ENCODE assay signal across 8 cellular contexts in genomic region chr14:33950320-33951182, GRCh38. TPM values are rescaled to one million over a fixed set of nuclear protein-coding genes. Genes with fewer than 3 reads are reported as not detected.
DNase-seq lines count a peak whose midpoint lies in the region; ATAC-seq, FAIRE-seq and TF ChIP-seq lines count a peak whose summit lies in the region.

EGLN3 (minus strand) TSS chr14:33951074; CDS start chr14:33950752, 322 bp downstream.

- H3K79me2 ChIP-seq in H1 (ENCODE audit: control insufficient read depth in 1 of 2, insufficient read depth in 2 of 2, low read length in 2 of 2), result peaks cover 13 to 45% of the 10 kb centered on the region in 2 experiments; a peak in 3 of 4 replicates

- peak within 1 kb of the TSS; percentile 88 for H3K56ac ChIP-seq in H1 (replicated peaks; ENCODE audit: insufficient read length, low read depth, low read length)

- peak within 1 kb of the TSS; percentile 33 for H4K5ac ChIP-seq in H1 (ENCODE audit: insufficient read length, low read depth, low read length)

- peak within 1 kb of the TSS; percentile 88 for H2BK5ac ChIP-seq in H1 (ENCODE audit: low read depth, low read length)

- H3K27ac Mint-ChIP-seq in activated CD8-positive, alpha-beta T cell treated with anti-CD3 and anti-CD28 coated beads for 36 hours, result no peak within 1 kb of the TSS
- H3K27ac Mint-ChIP-seq in memory B cell, result no peak within 1 kb of the TSS

- H3K23ac ChIP-seq in H1 (ENCODE audit: insufficient read length), result no peak within 1 kb of the TSS

- no peaks in the 10 kb centered on the region for H3K9me3 ChIP-seq in H1 (ENCODE audit: insufficient read depth in 2 of 2, low read depth in 1 of 2, low read length in 1 of 2)

- no peak for TF ChIP-seq CTCF in AG04449 (IDR thresholded peaks at IDR 0.05; ENCODE audit: insufficient read depth, low read length, missing control alignments)
- no peak for TF ChIP-seq CTCF in activated CD8-positive, alpha-beta T cell treated with anti-CD3 and anti-CD28 coated beads for 36 hours (IDR thresholded peaks at IDR 0.05)
- TF ChIP-seq CTCF in H1 (IDR thresholded peaks at IDR 0.05; ENCODE audit: control extremely low read depth in 1 of 3, insufficient read depth in 1 of 3, low read depth in 1 of 3, low read length in 3 of 3), result no peak

- peaks cover 2 to 14% (median 8%) of the 10 kb centered on the region in 4 experiments; a peak in 6 of 7 replicates for H3K4me1 ChIP-seq in H1 (replicated peaks in 1 of 4; ENCODE audit: control insufficient read depth in 3 of 4, insufficient read depth in 4 of 4, low read length in 3 of 4)

- peaks cover 12% of the 10 kb centered on the region for H3K4me1 Mint-ChIP-seq in activated CD8-positive, alpha-beta T cell treated with anti-CD3 and anti-CD28 coated beads for 36 hours (ENCODE audit: low read depth)
- H3K4me1 Mint-ChIP-seq in memory B cell, result peaks cover 8% of the 10 kb centered on the region

- TF ChIP-seq EP300 in H1 (IDR thresholded peaks at IDR 0.05; ENCODE audit: borderline replicate concordance in 1 of 2, low read depth in 2 of 2, low read length in 2 of 2), result no peak

- H4K8ac ChIP-seq in H1 (ENCODE audit: extremely low read depth, insufficient read depth, low read length), result peak within 1 kb of the TSS; percentile 93

- POLR2A ChIA-PET in AG04449 (lab: Yijun Ruan, JAX), result no interaction called here
- POLR2A ChIA-PET in activated CD8-positive, alpha-beta T cell treated with anti-CD3 and anti-CD28 coated beads for 36 hours (lab: Charles Lee), result interaction anchor here (0.8 kb wide), 1 partner anchor 63 kb away, joined by 3 read pairs; no protein-coding TSS in a partner anchor
- POLR2A ChIA-PET in H1 (lab: Charles Lee; ENCODE audit: partially characterized antibody), result interaction anchor here (0.6 to 4.8 kb wide), 20 partner anchors 9 to 743 kb away, joined by 3 to 54 read pairs (median 4); no protein-coding TSS in a partner anchor

- H2AFZ ChIP-seq in H1 (ENCODE audit: low read length), result peak within 1 kb of the TSS; percentile 42; the same call in 1 of the 2 replicates

- peak within 1 kb of the TSS; percentile 75 for H3K4me3 Mint-ChIP-seq in activated CD8-positive, alpha-beta T cell treated with anti-CD3 and anti-CD28 coated beads for 36 hours
- peak within 1 kb of the TSS; percentile 58 for H3K4me3 Mint-ChIP-seq in memory B cell

- H3K4me3 ChIP-seq in AG04449 (ENCODE audit: low read depth, low read length) (peak within 1 kb of the TSS; percentile 64), H1 (ENCODE audit: extremely low read depth in 1 of 4, insufficient read depth in 2 of 4, low read depth in 3 of 4, low read length in 4 of 4) (peak within 1 kb of the TSS; percentile 67 to 83 (median 76))

- intact Hi-C loops in activated CD8-positive, alpha-beta T cell treated with anti-CD3 and anti-CD28 coated beads for 36 hours (cut with micrococcal nuclease), result no loop called here

- H3K27ac ChIP-seq in H1 (ENCODE audit: low read depth, low read length), result peak within 1 kb of the TSS; percentile 79

- peak within 1 kb of the TSS; percentile 63 for H3K18ac ChIP-seq in H1 (ENCODE audit: extremely low read depth, low read length)

- peaks cover 49% of the 10 kb centered on the region for H3K27me3 Mint-ChIP-seq in activated CD8-positive, alpha-beta T cell treated with anti-CD3 and anti-CD28 coated beads for 36 hours
- H3K27me3 Mint-ChIP-seq in memory B cell, result peaks cover 10% of the 10 kb centered on the region

- CTCF ChIA-PET in AG04449 (lab: Yijun Ruan, JAX), result no interaction called here
- CTCF ChIA-PET in activated CD8-positive, alpha-beta T cell treated with anti-CD3 and anti-CD28 coated beads for 36 hours (lab: Charles Lee), result no interaction called here
- CTCF ChIA-PET in H1 (lab: Charles Lee; ENCODE audit: partially characterized antibody), result interaction anchor here (0.9 to 2.3 kb wide), 5 partner anchors 9 to 381 kb away, joined by 3 to 6 read pairs (median 4); no protein-coding TSS in a partner anchor

- peak within 1 kb of the TSS; percentile 97; the same call in 1 of the 2 replicates for H2BK15ac ChIP-seq in H1 (ENCODE audit: low read length)

- no peak within 1 kb of the TSS for H3K14ac ChIP-seq in H1 (ENCODE audit: insufficient read length)

- H2BK120ac ChIP-seq in H1 (replicated peaks; ENCODE audit: low read depth, low read length), result peak within 1 kb of the TSS; percentile 75

- H3K9ac ChIP-seq in H1 (replicated peaks in 1 of 4; ENCODE audit: extremely low read depth in 1 of 4, low read depth in 3 of 4, low read length in 3 of 4), result peak within 1 kb of the TSS; percentile 37 to 77 (median 66)

- H3K36me3 ChIP-seq in H1 (ENCODE audit: control insufficient read depth in 2 of 4, insufficient read depth in 4 of 4, low read length in 3 of 4), result peaks cover 0 to 3% (median 1%) of the 10 kb centered on the region in 4 experiments; a peak in 2 of 8 replicates

- 2% methylated on average over 56 of the region's 91 CpGs; no CpG with 5 or more reads in 1 of the 2 experiments for WGBS in H1 (ENCODE audit: extremely low coverage in 1 of 2, insufficient coverage in 1 of 2, insufficient read length in 1 of 2, insufficient replicate concordance in 2 of 2, low coverage in 1 of 2, low lambda C conversion rate in 2 of 2, missing lambda C conversion rate in 1 of 2), 2 experiments

- no peak; a peak in 1 of 4 replicates for TF ChIP-seq RAD21 in H1 (IDR thresholded peaks at IDR 0.05 in 1 of 2, conservative IDR thresholded peaks at IDR 0.05 in 1 of 2; ENCODE audit: low read depth in 2 of 2, low read length in 2 of 2)

- H3K27me3 ChIP-seq in H1 (replicated peaks in 1 of 4; ENCODE audit: control insufficient read depth in 3 of 4, extremely low read depth in 1 of 4, insufficient read depth in 3 of 4, low read length in 3 of 4), result peaks cover 0 to 11% (median 6%) of the 10 kb centered on the region in 4 experiments; a peak in 4 of 7 replicates

- H3K4me2 ChIP-seq in H1 (ENCODE audit: insufficient read depth in 1 of 2, low read depth in 2 of 2, low read length in 2 of 2), result peak within 1 kb of the TSS; percentile 94 to 99

- peak within 1 kb of the TSS; percentile 69; the same call in 1 of the 2 replicates for H2BK20ac ChIP-seq in H1 (ENCODE audit: low read length)

- H4K20me1 ChIP-seq in H1 (replicated peaks in 1 of 2; ENCODE audit: control insufficient read depth in 1 of 2, insufficient read depth in 2 of 2, low read length in 2 of 2), result peaks cover 3 to 7% of the 10 kb centered on the region in 2 experiments

- DNase-seq in AG04449 (ENCODE audit: low read depth, low spot score) (no peak), NCI-H345 treated with DMSO at 0.1 percent for 48 hours (lab: John Stamatoyannopoulos, UW; ENCODE audit: unreplicated experiment) (peak; percentile 67), H1 (ENCODE audit: low read depth in 1 of 2, low spot score in 2 of 2) (peak; percentile 77 to 95), memory B cell (ENCODE audit: low spot score in 2 of 2) (peak in 1 of 2 donors; percentile 10)
- peak; percentile 59 for DNase-seq in activated CD8-positive, alpha-beta T cell treated with anti-CD3 and anti-CD28 coated beads for 36 hours
- DNase-seq in stimulated activated CD8-positive, alpha-beta memory T cell treated with anti-CD3 and anti-CD28 coated beads, Interleukin-12 subunit alpha, Interleukin-12 subunit beta, amount 100 ng/mL, for 4 hours (ENCODE audit: low read depth), result peak; percentile 15

- H2AK5ac ChIP-seq in H1 (ENCODE audit: low read depth, low read length), result no peak within 1 kb of the TSS; the same call in 1 of the 2 replicates

- no peaks in the 10 kb centered on the region; the same call in 1 of the 2 replicates for H3K79me1 ChIP-seq in H1 (ENCODE audit: low read depth, low read length)

- FAIRE-seq in H1 (lab: Jason Lieb, UNC), result no peak

- H3K23me2 ChIP-seq in H1 (ENCODE audit: low read depth, low read length), result peaks cover 21% of the 10 kb centered on the region

- H2BK12ac ChIP-seq in H1 (ENCODE audit: low read depth, low read length), result peak within 1 kb of the TSS; percentile 88

- no peaks in the 10 kb centered on the region for H3K36me3 Mint-ChIP-seq in activated CD8-positive, alpha-beta T cell treated with anti-CD3 and anti-CD28 coated beads for 36 hours (ENCODE audit: low read depth)
- H3K36me3 Mint-ChIP-seq in memory B cell, result no peaks in the 10 kb centered on the region

- H4K91ac ChIP-seq in H1 (replicated peaks; ENCODE audit: insufficient read length, low read length), result peak within 1 kb of the TSS; percentile 67

- no peaks in the 10 kb centered on the region for H3K9me3 Mint-ChIP-seq in activated CD8-positive, alpha-beta T cell treated with anti-CD3 and anti-CD28 coated beads for 36 hours
- H3K9me3 Mint-ChIP-seq in memory B cell, result peaks cover 3% of the 10 kb centered on the region

- peak; percentile 88 to 99 for TF ChIP-seq POLR2A in H1 (IDR thresholded peaks at IDR 0.05; ENCODE audit: control extremely low read depth in 1 of 2, low read depth in 2 of 2, low read length in 2 of 2)

- ATAC-seq in GM18858 (IDR thresholded peaks at IDR 0.05; ENCODE audit: unreplicated experiment), result peak; percentile 71
- peak; percentile 58 for ATAC-seq in HG03064 (IDR thresholded peaks at IDR 0.05; ENCODE audit: low read depth, unreplicated experiment)
- ATAC-seq in activated CD8-positive, alpha-beta T cell treated with anti-CD3 and anti-CD28 coated beads for 36 hours, result peak; percentile 92
- no peak for ATAC-seq in memory B cell (ENCODE audit: low read depth)

- no peak within 1 kb of the TSS for H3K4ac ChIP-seq in H1 (replicated peaks; ENCODE audit: insufficient read length, low read depth, low read length)

TF ChIP-seq in H1, 55 proteins besides CTCF, POLR2A, EP300 and RAD21 (continues in another document):
- TF ChIP-seq MAX (IDR thresholded peaks at IDR 0.05), result peak; percentile 80; the same call in 1 of the 2 replicates
- TF ChIP-seq EGR1 (IDR thresholded peaks at IDR 0.05; ENCODE audit: borderline replicate concordance, low read depth, low read length), result 0 out of 2 replicates have a peak, but pooled peaks have one; percentile 28
- peak; percentile 79; the same call in 1 of the 2 replicates for TF ChIP-seq CHD2 (IDR thresholded peaks at IDR 0.05; ENCODE audit: low read length)

RNA-seq across cellular contexts. Expression of gene EGLN3, which starts in this region (rescaled TPM):
- 1 to 10 TPM; 3.5 to 4.2 TPM for total RNA-seq in activated CD8-positive, alpha-beta T cell treated with anti-CD3 and anti-CD28 coated beads for 36 hours
- total RNA-seq in H1 (2021; fragmentation: NEBNext Ultra II Directional; extraction: Animal tissue kit (Norgen Biotek cat#: 25700)), result 24.4 and 27.3 TPM in 2 replicates
- polyA plus RNA-seq in H1 (2011; rRNA removed), result 8.8 and 10.6 TPM in 2 replicates
- 13.0 TPM for polyA plus RNA-seq in H1 (2011; cell fraction: cytosol; rRNA removed)
- polyA plus RNA-seq in H1 (2011; cell fraction: nucleus; rRNA removed), result 11.4 TPM
- polyA plus RNA-seq in H1 (2012, experiment 1 of 2), result 20.1 to 25.6 TPM (median 23.9 TPM) in 4 replicates
- 19.0 TPM for polyA plus RNA-seq in H1 (2012, experiment 2 of 2)
- polyA plus RNA-seq in H1 (2013, experiment 1 of 2), result 12.5 TPM
- 14.1 TPM for polyA plus RNA-seq in H1 (2013, experiment 2 of 2)
- 28.2 and 29.5 TPM in 2 replicates for polyA minus RNA-seq in H1 (2011; rRNA and poly(A)+ RNA removed)
- polyA minus RNA-seq in H1 (2011; cell fraction: cytosol; rRNA and poly(A)+ RNA removed), result 16.9 TPM
- polyA minus RNA-seq in H1 (2011; cell fraction: nucleus; rRNA and poly(A)+ RNA removed), result 37.3 TPM
